19 cellular contexts compared by ENCODE assay signal in the genomic region with DNA sequence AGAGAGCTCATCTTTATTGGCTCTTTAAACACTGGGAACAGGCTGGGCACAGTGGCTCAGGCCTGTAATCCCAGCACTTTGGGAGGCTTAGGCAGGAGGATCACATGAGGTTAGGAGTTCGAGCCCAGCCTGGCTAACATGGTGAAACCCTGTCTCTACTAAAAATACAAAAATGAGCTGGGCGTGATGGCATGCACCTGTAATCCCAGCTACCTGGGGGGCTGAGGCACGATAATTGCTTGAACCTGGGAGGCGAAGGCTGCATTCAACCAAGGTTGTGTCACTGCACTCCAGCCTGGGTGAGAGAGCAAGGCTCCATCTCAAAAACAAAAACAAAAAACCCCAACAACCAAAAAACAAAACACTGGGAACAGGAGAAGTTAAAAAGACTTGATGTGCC.
DNase-seq lines count a peak whose midpoint lies in the region; ATAC-seq and TF ChIP-seq lines count a peak whose summit lies in the region.
"Had no signal": no experiment of that assay in that cellular context is flagged by ENCODE, and none has a peak within 500 bp of the region (broad histone marks: within the 10 kb centered on the region; RNA-seq: fewer than 3 reads in every experiment).

No MANE protein-coding gene starts in this region.

- H3K36me3 Mint-ChIP-seq in T-cell: peaks cover 41% of the 10 kb centered on the region

- peak overlapping the region; percentile 7; the same call in 1 of the 2 replicates for H3K27ac ChIP-seq in VCaP
- peak overlapping the region; percentile 82 for H3K27ac ChIP-seq in fibroblast of lung (ENCODE audit: insufficient read depth, low read length)
- H3K27ac ChIP-seq in sigmoid colon: peak overlapping the region; percentile 48 to 80 (median 74)
- H3K27ac ChIP-seq: KMS-11, RWPE1 had no signal

- H3K36me3 ChIP-seq in fibroblast of lung (ENCODE audit: control insufficient read depth, insufficient read depth, low read length): no peaks in the 10 kb centered on the region
- peaks cover 0 to 19% (median 10%) of the 10 kb centered on the region in 4 donors for H3K36me3 ChIP-seq in sigmoid colon

- no peaks in the 10 kb centered on the region for H3K79me2 ChIP-seq in fibroblast of lung (ENCODE audit: control insufficient read depth, insufficient read depth, low read length)

- H4K20me1 ChIP-seq in fibroblast of lung (ENCODE audit: control insufficient read depth, extremely low read depth, insufficient read depth, low read length): no peaks in the 10 kb centered on the region

- H3K9me3 Mint-ChIP-seq in T-cell: no peaks in the 10 kb centered on the region
- H3K9me3 Mint-ChIP-seq: CD8-positive, alpha-beta memory T cell had no signal

- H3K4me3 ChIP-seq in fibroblast of lung (replicated peaks in 1 of 4; ENCODE audit: control extremely low read depth in 1 of 4, insufficient read depth in 1 of 4, low read depth in 3 of 4, low read length in 4 of 4) (no peak overlapping the region), sigmoid colon (no peak overlapping the region)
- H3K4me3 ChIP-seq: HAP-1 had no signal

- no peak overlapping the region for H3K9ac ChIP-seq in fibroblast of lung (ENCODE audit: insufficient read depth, low read length)
- H3K9ac ChIP-seq: KMS-11 had no signal

- no peak for TF ChIP-seq POLR2A in sigmoid colon (IDR thresholded peaks at IDR 0.05)

- in situ Hi-C loops in ACHN (cut with HindIII; ENCODE audit: low pct_ligation_motif_present, low pct_unique_long_range_greater_than_20kb, low sequenced_read_pairs): no loop called here

- peaks cover 14% of the 10 kb centered on the region for H3K4me1 ChIP-seq in fibroblast of lung (ENCODE audit: control insufficient read depth, extremely low read depth, insufficient read depth, low read length)
- peaks cover 0 to 35% (median 30%) of the 10 kb centered on the region in 4 donors for H3K4me1 ChIP-seq in sigmoid colon
- H3K4me1 ChIP-seq: BE2C, HAP-1 had no signal

- H3K27me3 ChIP-seq in fibroblast of lung (ENCODE audit: control insufficient read depth, insufficient read depth, low read length): no peaks in the 10 kb centered on the region
- H3K27me3 ChIP-seq in sigmoid colon: no peaks in the 10 kb centered on the region
- H3K27me3 ChIP-seq: BE2C had no signal

- 92 to 93% methylated on average over 4 of the region's 4 CpGs for WGBS in sigmoid colon, 2 donors

- H3K4me2 ChIP-seq in fibroblast of lung (ENCODE audit: extremely low read depth, insufficient read depth, low read length): no peak overlapping the region
- H3K4me2 ChIP-seq: KMS-11 had no signal

- H3K4me1 Mint-ChIP-seq in T-cell: no peaks in the 10 kb centered on the region
- H3K4me1 Mint-ChIP-seq: CD8-positive, alpha-beta memory T cell had no signal

- no peaks in the 10 kb centered on the region for H3K27me3 Mint-ChIP-seq in T-cell
- H3K27me3 Mint-ChIP-seq: CD8-positive, alpha-beta memory T cell had no signal

- DNase-seq in fibroblast of lung (ENCODE audit: low read depth in 2 of 2) (no peak), sigmoid colon (no peak), NK-92 (lab: John Stamatoyannopoulos, UW; ENCODE audit: unreplicated experiment) (no peak), T-cell (no peak), ACHN (no peak)
- DNase-seq: BE2C; CD8-positive, alpha-beta memory T cell; DMS79 treated with DMSO at 0.1 percent for 48 hours; NCI-H1048; NCI-H146; NCI-H2081 treated with DMSO at 0.1 percent for 48 hours; NCI-H510A; NCI-H774; PC-3 had no signal

- no peak for ATAC-seq in T-cell (replicated peaks in 1 of 4)
- ATAC-seq in HG03439 (IDR thresholded peaks at IDR 0.05; ENCODE audit: unreplicated experiment): no peak
- ATAC-seq: PC-3 had no signal

- CTCF ChIA-PET in T-cell (lab: Charles Lee): interaction anchor here (1.1 to 1.2 kb wide), 2 partner anchors 119 to 168 kb away, joined by 3 read pairs; no protein-coding TSS in a partner anchor

- H3K9me3 ChIP-seq in fibroblast of lung (ENCODE audit: control insufficient read depth, insufficient read depth, low read depth, low read length) (no peaks in the 10 kb centered on the region), sigmoid colon (no peaks in the 10 kb centered on the region)
- H3K9me3 ChIP-seq: BE2C, HAP-1 had no signal

- H3K4me3 Mint-ChIP-seq in T-cell: no peak overlapping the region
- H3K4me3 Mint-ChIP-seq: CD8-positive, alpha-beta memory T cell had no signal

- TF ChIP-seq CTCF in VCaP (conservative IDR thresholded peaks at IDR 0.05) (no peak), fibroblast of lung (conservative IDR thresholded peaks at IDR 0.05 in 1 of 2, IDR thresholded peaks at IDR 0.05 in 1 of 2; ENCODE audit: low read depth in 1 of 2, low read length in 2 of 2) (no peak), sigmoid colon (IDR thresholded peaks at IDR 0.05) (no peak)

- no peak overlapping the region for H2AFZ ChIP-seq in fibroblast of lung (ENCODE audit: low read length)

- intact Hi-C loops in sigmoid colon (cut with DNase I): loop anchor here (10.0 kb wide), 1 partner anchor 159 kb away; no protein-coding TSS in a partner anchor

- no peak overlapping the region for H3K27ac Mint-ChIP-seq in T-cell

- no peak for TF ChIP-seq EP300 in sigmoid colon (IDR thresholded peaks at IDR 0.05)

- POLR2A ChIA-PET in T-cell (lab: Charles Lee): no interaction called here

Comparison
In these comparisons a context has a peak if more than half of its experiments do, and no peak if none do; other contexts are left out.
1. H3K27ac ChIP-seq: peak in every context shown above with its lines; median percentile 82 in fibroblast of lung; 74 in sigmoid colon; 7 in VCaP.